In the genomic region with DNA sequence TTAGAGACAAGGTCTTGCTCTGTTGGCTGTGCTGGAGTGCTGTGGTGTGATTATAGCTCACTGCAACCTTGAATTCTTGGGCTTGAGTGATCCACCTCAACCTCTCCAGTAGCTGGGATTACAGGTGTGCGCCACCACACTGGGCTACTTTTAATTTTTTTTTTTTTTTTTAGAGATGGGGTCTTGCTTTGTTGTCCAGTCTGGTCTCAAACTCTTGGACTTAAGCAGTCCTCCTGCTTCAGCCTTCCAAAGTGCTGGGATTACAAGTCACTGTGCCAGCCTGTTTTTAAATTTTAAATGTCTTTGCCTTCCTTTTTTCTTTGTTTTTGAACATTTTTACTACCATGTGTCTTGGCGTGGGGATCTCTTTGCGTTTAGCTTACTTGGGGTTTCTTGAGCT, we compare ENCODE assay signal across 2 cellular contexts.
TF ChIP-seq lines count a peak whose summit lies in the region.

No MANE protein-coding gene starts in this region.

TF ChIP-seq in HEK293, 187 proteins besides CTCF, POLR2A, EP300 and RAD21 (continued from another document):
- TF ChIP-seq ZNF510 (tag by site-specific recombination; IDR thresholded peaks at IDR 0.05; ENCODE audit: insufficient replicate concordance) (no peak), GLI4 (tag by site-specific recombination; IDR thresholded peaks at IDR 0.05) (no peak), ZNF121 (tag by site-specific recombination; IDR thresholded peaks at IDR 0.05) (peak; percentile 56; the same call in 1 of the 2 replicates), ZNF114 (tag by site-specific recombination; IDR thresholded peaks at IDR 0.05) (no peak), WT1 (tag by site-specific recombination; IDR thresholded peaks at IDR 0.05) (no peak)

TF ChIP-seq in K562, 482 proteins besides CTCF, POLR2A, EP300 and RAD21:
- TF ChIP-seq SAFB (IDR thresholded peaks at IDR 0.05; ENCODE audit: borderline replicate concordance, low read depth, low read length) = no peak
- no peak for TF ChIP-seq NCOA2 (IDR thresholded peaks at IDR 0.05; ENCODE audit: partially characterized antibody in 2 of 2)
- TF ChIP-seq ARID3A (IDR thresholded peaks at IDR 0.05; ENCODE audit: borderline replicate concordance, low read depth, low read length) = no peak
- TF ChIP-seq ARID1B (IDR thresholded peaks at IDR 0.05) = no peak
- TF ChIP-seq U2AF2 (optimal IDR thresholded peaks at IDR 0.05; ENCODE audit: low read depth, low read length) = no peak
- TF ChIP-seq PHB (CRISPR knock-in tag; IDR thresholded peaks at IDR 0.05) = no peak
- no peak for TF ChIP-seq CREB1 (IDR thresholded peaks at IDR 0.05)
- no peak for TF ChIP-seq CREB1 (CRISPR knock-in tag; IDR thresholded peaks at IDR 0.05)
- TF ChIP-seq, protein P1, sequence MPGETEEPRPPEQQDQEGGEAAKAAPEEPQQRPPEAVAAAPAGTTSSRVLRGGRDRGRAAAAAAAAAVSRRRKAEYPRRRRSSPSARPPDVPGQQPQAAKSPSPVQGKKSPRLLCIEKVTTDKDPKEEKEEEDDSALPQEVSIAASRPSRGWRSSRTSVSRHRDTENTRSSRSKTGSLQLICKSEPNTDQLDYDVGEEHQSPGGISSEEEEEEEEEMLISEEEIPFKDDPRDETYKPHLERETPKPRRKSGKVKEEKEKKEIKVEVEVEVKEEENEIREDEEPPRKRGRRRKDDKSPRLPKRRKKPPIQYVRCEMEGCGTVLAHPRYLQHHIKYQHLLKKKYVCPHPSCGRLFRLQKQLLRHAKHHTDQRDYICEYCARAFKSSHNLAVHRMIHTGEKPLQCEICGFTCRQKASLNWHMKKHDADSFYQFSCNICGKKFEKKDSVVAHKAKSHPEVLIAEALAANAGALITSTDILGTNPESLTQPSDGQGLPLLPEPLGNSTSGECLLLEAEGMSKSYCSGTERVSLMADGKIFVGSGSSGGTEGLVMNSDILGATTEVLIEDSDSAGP (CRISPR knock-in tag; IDR thresholded peaks at IDR 0.05) = no peak
- no peak for TF ChIP-seq NFXL1 (CRISPR knock-in tag; IDR thresholded peaks at IDR 0.05)
- TF ChIP-seq HDAC1 (IDR thresholded peaks at IDR 0.05) = no peak
- no peak for TF ChIP-seq GABPA (tag; conservative IDR thresholded peaks at IDR 0.05; ENCODE audit: low read depth)
- TF ChIP-seq RBM25 (IDR thresholded peaks at IDR 0.05; ENCODE audit: low read depth, low read length, severe bottlenecking) = peak; percentile 26
- TF ChIP-seq, protein P2, sequence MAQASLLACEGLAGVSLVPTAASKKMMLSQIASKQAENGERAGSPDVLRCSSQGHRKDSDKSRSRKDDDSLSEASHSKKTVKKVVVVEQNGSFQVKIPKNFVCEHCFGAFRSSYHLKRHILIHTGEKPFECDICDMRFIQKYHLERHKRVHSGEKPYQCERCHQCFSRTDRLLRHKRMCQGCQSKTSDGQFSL (CRISPR knock-in tag; IDR thresholded peaks at IDR 0.05) = no peak
- TF ChIP-seq, protein P2 (tag; IDR thresholded peaks at IDR 0.05) = no peak
- TF ChIP-seq ADNP (tag; IDR thresholded peaks at IDR 0.05) = no peak
- TF ChIP-seq JUNB (CRISPR knock-in tag; conservative IDR thresholded peaks at IDR 0.05) = no peak
- TF ChIP-seq, protein P3, sequence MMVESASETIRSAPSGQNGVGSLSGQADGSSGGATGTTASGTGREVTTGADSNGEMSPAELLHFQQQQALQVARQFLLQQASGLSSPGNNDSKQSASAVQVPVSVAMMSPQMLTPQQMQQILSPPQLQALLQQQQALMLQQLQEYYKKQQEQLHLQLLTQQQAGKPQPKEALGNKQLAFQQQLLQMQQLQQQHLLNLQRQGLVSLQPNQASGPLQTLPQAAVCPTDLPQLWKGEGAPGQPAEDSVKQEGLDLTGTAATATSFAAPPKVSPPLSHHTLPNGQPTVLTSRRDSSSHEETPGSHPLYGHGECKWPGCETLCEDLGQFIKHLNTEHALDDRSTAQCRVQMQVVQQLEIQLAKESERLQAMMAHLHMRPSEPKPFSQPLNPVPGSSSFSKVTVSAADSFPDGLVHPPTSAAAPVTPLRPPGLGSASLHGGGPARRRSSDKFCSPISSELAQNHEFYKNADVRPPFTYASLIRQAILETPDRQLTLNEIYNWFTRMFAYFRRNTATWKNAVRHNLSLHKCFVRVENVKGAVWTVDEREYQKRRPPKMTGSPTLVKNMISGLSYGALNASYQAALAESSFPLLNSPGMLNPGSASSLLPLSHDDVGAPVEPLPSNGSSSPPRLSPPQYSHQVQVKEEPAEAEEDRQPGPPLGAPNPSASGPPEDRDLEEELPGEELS (CRISPR knock-in tag; IDR thresholded peaks at IDR 0.05; ENCODE audit: borderline replicate concordance) = no peak
- TF ChIP-seq ZNF174 (CRISPR knock-in tag; IDR thresholded peaks at IDR 0.05) = no peak
- peak; percentile 56; the same call in 1 of the 2 replicates for TF ChIP-seq ZNF121 (CRISPR knock-in tag; conservative IDR thresholded peaks at IDR 0.05)
- 0 out of 2 replicates have a peak, but pooled peaks have one; percentile 18 for TF ChIP-seq BCOR (IDR thresholded peaks at IDR 0.05)
- TF ChIP-seq HDAC3 (IDR thresholded peaks at IDR 0.05; ENCODE audit: borderline replicate concordance, partially characterized antibody) = no peak
